ENCODE assay signal across 1 cellular context in the genomic region with DNA sequence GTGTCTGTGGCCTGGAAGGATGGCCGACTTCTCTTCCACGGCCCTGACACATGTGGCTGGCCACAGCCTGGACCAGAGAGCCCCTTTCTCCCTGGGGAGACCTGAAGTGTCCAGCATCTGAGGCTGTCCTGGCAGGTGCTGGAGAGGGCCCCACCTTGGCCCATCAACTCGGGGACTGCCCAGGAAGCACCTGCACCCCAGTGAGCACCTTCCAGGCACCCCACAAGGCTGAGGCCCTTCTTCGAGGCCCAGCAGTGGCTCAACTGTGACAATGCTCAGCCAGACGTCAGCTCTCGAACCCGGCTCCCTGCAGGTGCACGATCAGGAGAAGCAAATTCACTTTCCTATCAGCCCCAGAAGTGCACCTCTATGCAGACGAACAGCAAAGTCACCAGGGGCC.
TF ChIP-seq lines count a peak whose summit lies in the region.

No MANE protein-coding gene starts in this region.

TF ChIP-seq in HepG2, 621 proteins besides CTCF, POLR2A, EP300 and RAD21 (continued from another document):
- TF ChIP-seq ZUFSP (CRISPR knock-in tag; IDR thresholded peaks at IDR 0.05; ENCODE audit: borderline replicate concordance) (no peak), WIZ (CRISPR knock-in tag; IDR thresholded peaks at IDR 0.05) (no peak), MAFG (CRISPR knock-in tag; IDR thresholded peaks at IDR 0.05) (no peak), POLR2AphosphoS5 (IDR thresholded peaks at IDR 0.05; ENCODE audit: low read depth, low read length) (no peak), TFE3 (CRISPR knock-in tag; IDR thresholded peaks at IDR 0.05) (no peak)
- TF ChIP-seq, protein P1, sequence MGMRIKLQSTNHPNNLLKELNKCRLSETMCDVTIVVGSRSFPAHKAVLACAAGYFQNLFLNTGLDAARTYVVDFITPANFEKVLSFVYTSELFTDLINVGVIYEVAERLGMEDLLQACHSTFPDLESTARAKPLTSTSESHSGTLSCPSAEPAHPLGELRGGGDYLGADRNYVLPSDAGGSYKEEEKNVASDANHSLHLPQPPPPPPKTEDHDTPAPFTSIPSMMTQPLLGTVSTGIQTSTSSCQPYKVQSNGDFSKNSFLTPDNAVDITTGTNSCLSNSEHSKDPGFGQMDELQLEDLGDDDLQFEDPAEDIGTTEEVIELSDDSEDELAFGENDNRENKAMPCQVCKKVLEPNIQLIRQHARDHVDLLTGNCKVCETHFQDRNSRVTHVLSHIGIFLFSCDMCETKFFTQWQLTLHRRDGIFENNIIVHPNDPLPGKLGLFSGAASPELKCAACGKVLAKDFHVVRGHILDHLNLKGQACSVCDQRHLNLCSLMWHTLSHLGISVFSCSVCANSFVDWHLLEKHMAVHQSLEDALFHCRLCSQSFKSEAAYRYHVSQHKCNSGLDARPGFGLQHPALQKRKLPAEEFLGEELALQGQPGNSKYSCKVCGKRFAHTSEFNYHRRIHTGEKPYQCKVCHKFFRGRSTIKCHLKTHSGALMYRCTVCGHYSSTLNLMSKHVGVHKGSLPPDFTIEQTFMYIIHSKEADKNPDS (CRISPR knock-in tag; IDR thresholded peaks at IDR 0.05), result no peak
